ENCODE assay signal across 22 cellular contexts in the genomic region with DNA sequence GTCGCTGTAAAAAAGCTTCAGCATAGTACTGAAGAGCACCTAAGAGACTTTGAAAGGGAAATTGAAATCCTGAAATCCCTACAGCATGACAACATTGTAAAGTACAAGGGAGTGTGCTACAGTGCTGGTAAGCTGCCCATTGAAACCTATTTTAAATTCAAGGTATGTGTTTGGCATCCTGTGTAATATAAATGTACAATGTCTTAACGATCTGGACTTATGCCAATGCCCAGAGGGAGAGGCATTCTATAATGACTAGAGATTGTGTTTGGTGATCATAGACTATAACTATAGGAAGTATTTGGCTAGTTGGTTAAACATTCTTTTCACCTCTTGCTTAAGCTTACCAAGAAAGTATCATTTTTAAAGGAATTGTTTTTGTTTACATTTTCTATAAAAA.
A peak's percentile ranks its signal among the peaks of the same experiment; 100 is the strongest.
DNase-seq lines count a peak whose midpoint lies in the region; TF ChIP-seq lines count a peak whose summit lies in the region.
"Had no signal": no experiment of that assay in that cellular context is flagged by ENCODE, and none has a peak within 500 bp of the region (broad histone marks: within the 10 kb centered on the region; RNA-seq: fewer than 3 reads in every experiment).

No MANE protein-coding gene starts in this region.

- peak; percentile 5 for DNase-seq in SIG-M5 treated with dmso at 0.1 percent for 504 hours (lab: John Stamatoyannopoulos, UW; ENCODE audit: unreplicated experiment)
- DNase-seq in SIG-M5 (lab: John Stamatoyannopoulos, UW), result no peak
- DNase-seq in NCI-H69 (lab: John Stamatoyannopoulos, UW), result peak; percentile 94
- peak; percentile 2 for DNase-seq in epithelial cell of prostate (ENCODE audit: low read depth, low spot score)
- no peak for DNase-seq in HFFc6
- DNase-seq in right atrium auricular region (ENCODE audit: low spot score), result no peak
- DNase-seq in erythroblast (lab: John Stamatoyannopoulos, UW), result no peak
- no peak for DNase-seq in AML-193 (lab: John Stamatoyannopoulos, UW)
- DNase-seq: activated CD8-positive, alpha-beta memory T cell treated with anti-CD3 and anti-CD28 coated beads, Interleukin-2, amount 50 U/mL, for 48 hours; activated effector memory CD4-positive, alpha-beta T cell treated with Interleukin-2 at 50 U/mL for 16 hours; cortex of kidney; DMS79 treated with DMSO at 0.1 percent for 48 hours; foreskin fibroblast; MV-4-11; NCI-H446; occipital lobe; right lobe of liver; stimulated activated CD4-positive, alpha-beta T cell treated with anti-CD3 and anti-CD28 coated beads, Interleukin-15, amount 100 ng/mL, for 24 hours had no signal

- no peaks in the 10 kb centered on the region for H3K9me3 ChIP-seq in right atrium auricular region
- H3K9me3 ChIP-seq: right lobe of liver had no signal

- H3K4me1 ChIP-seq in right atrium auricular region, result no peaks in the 10 kb centered on the region
- H3K4me1 ChIP-seq: right lobe of liver had no signal

- H3K27me3 ChIP-seq in right atrium auricular region, result no peaks in the 10 kb centered on the region
- H3K27me3 ChIP-seq: hepatocyte, right lobe of liver had no signal

- TF ChIP-seq CTCF in HFFc6 (IDR thresholded peaks at IDR 0.05) (no peak), right atrium auricular region (IDR thresholded peaks at IDR 0.05) (no peak)

- H3K9me3 Mint-ChIP-seq in HFFc6, result no peaks in the 10 kb centered on the region
- H3K9me3 Mint-ChIP-seq: IgD-negative memory B cell had no signal

- H3K4me1 Mint-ChIP-seq in HFFc6 (ENCODE audit: low read depth), result peaks cover 7% of the 10 kb centered on the region
- H3K4me1 Mint-ChIP-seq: IgD-negative memory B cell had no signal

- TF ChIP-seq POLR2A in erythroblast (IDR thresholded peaks at IDR 0.05; ENCODE audit: low read length), result no peak

- no peaks in the 10 kb centered on the region for H3K27me3 Mint-ChIP-seq in HFFc6 (ENCODE audit: insufficient read depth)
- H3K27me3 Mint-ChIP-seq: IgD-negative memory B cell had no signal

- peaks cover 28% of the 10 kb centered on the region for H3K36me3 Mint-ChIP-seq in HFFc6 (ENCODE audit: low read depth)

- no peak overlapping the region for H3K27ac Mint-ChIP-seq in HFFc6
- H3K27ac Mint-ChIP-seq: T-helper 2 cell treated with Interferon-gamma antibody and Interleukin-4, amounts not matched to agents 5 μg/mL and 100 μg/mL, for 36 hours had no signal

- no peak overlapping the region for H3K4me3 Mint-ChIP-seq in HFFc6
- H3K4me3 Mint-ChIP-seq: IgD-negative memory B cell; T-helper 2 cell treated with Interferon-gamma antibody and Interleukin-4, amounts not matched to agents 5 μg/mL and 100 μg/mL, for 36 hours had no signal

- H3K36me3 ChIP-seq in right atrium auricular region, result peaks cover 23% of the 10 kb centered on the region

- no peak overlapping the region for H3K4me3 ChIP-seq in right atrium auricular region
- H3K4me3 ChIP-seq: hepatocyte, right lobe of liver had no signal

- H3K27ac ChIP-seq in epithelial cell of prostate (no peak overlapping the region), right atrium auricular region (no peak overlapping the region)
- H3K27ac ChIP-seq: C4-2B, hepatocyte, right lobe of liver had no signal

Comparison
In these comparisons a context has a peak if more than half of its experiments do, and no peak if none do; other contexts are left out.
1. DNase-seq: peak in SIG-M5 treated with dmso at 0.1 percent for 504 hours (single experiment), NCI-H69 (single experiment) and epithelial cell of prostate (single experiment); none in SIG-M5 (single experiment), HFFc6 (single experiment), right atrium auricular region (single experiment), erythroblast (0 of 2) and AML-193 (0 of 2).